21 cellular contexts compared by ENCODE assay signal in the genomic region with DNA sequence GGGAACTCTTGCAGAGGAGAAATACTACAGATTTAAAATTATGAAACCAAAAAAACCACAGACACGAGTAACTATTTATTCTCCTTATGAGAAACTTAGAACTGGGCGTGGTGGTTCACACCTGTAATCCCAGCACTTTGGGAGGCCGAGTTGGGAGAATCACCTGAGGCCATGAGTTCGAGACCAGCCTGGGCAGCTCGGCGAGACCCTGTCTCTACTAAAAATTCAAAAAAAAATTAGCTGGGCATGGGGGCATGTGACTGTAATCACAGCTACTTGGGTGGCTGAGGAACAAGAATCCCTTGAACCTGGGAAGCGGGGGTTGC.
A peak's percentile ranks its signal among the peaks of the same experiment; 100 is the strongest.
DNase-seq lines count a peak whose midpoint lies in the region; ATAC-seq and TF ChIP-seq lines count a peak whose summit lies in the region.
"Had no signal": no experiment of that assay in that cellular context is flagged by ENCODE, and none has a peak within 500 bp of the region (broad histone marks: within the 10 kb centered on the region; RNA-seq: fewer than 3 reads in every experiment).

No MANE protein-coding gene starts in this region.

- H3K27me3 ChIP-seq in DND-41 (ENCODE audit: insufficient read depth, low read length, poor library complexity), result no peaks in the 10 kb centered on the region
- H3K27me3 ChIP-seq: BE2C, gastroesophageal sphincter, transverse colon had no signal

- TF ChIP-seq CTCF in 22Rv1 (IDR thresholded peaks at IDR 0.05) (peak; percentile 62), DND-41 (IDR thresholded peaks at IDR 0.05; ENCODE audit: borderline replicate concordance, extremely low read depth, low read length, poor library complexity, severe bottlenecking) (no peak), RWPE1 (conservative IDR thresholded peaks at IDR 0.05; ENCODE audit: low read depth) (peak; percentile 54), foreskin fibroblast (IDR thresholded peaks at IDR 0.05; ENCODE audit: low read depth, low read length) (no peak), nephron progenitor cell (IDR thresholded peaks at IDR 0.05) (no peak)

- H3K4me1 Mint-ChIP-seq in nephron progenitor cell, result peaks cover 5% of the 10 kb centered on the region
- H3K4me1 Mint-ChIP-seq: endodermal cell had no signal

- H4K20me1 ChIP-seq in DND-41 (ENCODE audit: insufficient read depth, low read length), result no peaks in the 10 kb centered on the region

- H3K36me3 ChIP-seq in DND-41 (ENCODE audit: insufficient read depth, low read length), result no peaks in the 10 kb centered on the region
- H3K36me3 ChIP-seq: BE2C, gastroesophageal sphincter, HAP-1, transverse colon had no signal

- H2AFZ ChIP-seq in DND-41 (ENCODE audit: low read depth, low read length), result no peak overlapping the region

- POLR2A ChIA-PET in RWPE1 (lab: Yijun Ruan, JAX; ENCODE audit: low non-redundant PET), result no interaction called here

- ATAC-seq in DND-41 (ENCODE audit: insufficient read depth, low read depth), result peak; percentile 21; the same call in 1 of the 3 replicates
- no peak for ATAC-seq in GM21576 (IDR thresholded peaks at IDR 0.05; ENCODE audit: unreplicated experiment)

- DNase-seq in DND-41, result no peak
- DNase-seq in RWPE1 (ENCODE audit: low spot score), result no peak
- DNase-seq in epithelial cell of prostate (ENCODE audit: low read depth, low spot score), result no peak
- DNase-seq in NCI-H2171 treated with DMSO at 0.1 percent for 48 hours (lab: John Stamatoyannopoulos, UW), result no peak
- DNase-seq in foreskin fibroblast, result no peak
- no peak for DNase-seq in nephron progenitor cell
- DNase-seq: cortex of kidney, DMS79, GF-D8, NCI-H446 treated with DMSO at 0.1 percent for 48 hours had no signal

- H3K9me3 ChIP-seq in DND-41 (ENCODE audit: insufficient read depth, low read length, severe bottlenecking), result no peaks in the 10 kb centered on the region
- H3K9me3 ChIP-seq: BE2C, gastroesophageal sphincter, HAP-1, transverse colon had no signal

- H3K27me3 Mint-ChIP-seq in nephron progenitor cell (ENCODE audit: low read depth, poor library complexity), result peaks cover 6% of the 10 kb centered on the region
- H3K27me3 Mint-ChIP-seq: activated CD4-positive, alpha-beta T cell treated with anti-CD3 and anti-CD28 coated beads, Interleukin-2, amount 10 ng/mL, durations not matched to agents 7 days and 5 days had no signal

- H3K9me3 Mint-ChIP-seq in nephron progenitor cell, result no peaks in the 10 kb centered on the region
- H3K9me3 Mint-ChIP-seq: activated CD4-positive, alpha-beta T cell treated with anti-CD3 and anti-CD28 coated beads, Interleukin-2, amount 10 ng/mL, durations not matched to agents 7 days and 5 days; endodermal cell; natural killer cell treated with Interleukin-12 subunit alpha and Interleukin-12 subunit beta and Interleukin-15 and Interleukin-18, amount 100 ng/mL, for 72 hours had no signal

- no peak overlapping the region for H3K4me2 ChIP-seq in DND-41 (ENCODE audit: insufficient read depth, low read length)

- H3K27ac ChIP-seq in 22Rv1, result no peak overlapping the region
- H3K27ac ChIP-seq in DND-41 (ENCODE audit: low read length), result no peak overlapping the region
- H3K27ac ChIP-seq in RWPE1, result peak overlapping the region; percentile 86
- H3K27ac ChIP-seq in epithelial cell of prostate, result peak overlapping the region; percentile 71
- H3K27ac ChIP-seq: gastroesophageal sphincter, transverse colon, WERI-Rb-1 had no signal

- CTCF ChIA-PET in RWPE1 (lab: Yijun Ruan, JAX), result interaction anchor here (0.5 to 1.6 kb wide), 8 partner anchors 10 to 698 kb away, joined by 3 to 15 read pairs (median 3); no protein-coding TSS in a partner anchor

- H3K36me3 Mint-ChIP-seq in nephron progenitor cell (ENCODE audit: low read depth), result no peaks in the 10 kb centered on the region
- H3K36me3 Mint-ChIP-seq: natural killer cell treated with Interleukin-12 subunit alpha and Interleukin-12 subunit beta and Interleukin-15 and Interleukin-18, amount 100 ng/mL, for 72 hours had no signal

- no peaks in the 10 kb centered on the region for H3K79me2 ChIP-seq in DND-41 (ENCODE audit: insufficient read depth, low read length)

- H3K9ac ChIP-seq in DND-41 (ENCODE audit: low read depth, low read length), result no peak overlapping the region

- no peak overlapping the region for H3K4me3 ChIP-seq in DND-41 (ENCODE audit: low read depth in 1 of 2, low read length in 2 of 2)
- H3K4me3 ChIP-seq in foreskin fibroblast (ENCODE audit: low read depth in 1 of 2, low read length in 2 of 2), result no peak overlapping the region
- H3K4me3 ChIP-seq: gastroesophageal sphincter, HAP-1, skin epidermis, transverse colon had no signal

- no peak overlapping the region for H3K27ac Mint-ChIP-seq in nephron progenitor cell
- H3K27ac Mint-ChIP-seq: activated CD4-positive, alpha-beta T cell treated with anti-CD3 and anti-CD28 coated beads, Interleukin-2, amount 10 ng/mL, durations not matched to agents 7 days and 5 days; endodermal cell; natural killer cell treated with Interleukin-12 subunit alpha and Interleukin-12 subunit beta and Interleukin-15 and Interleukin-18, amount 100 ng/mL, for 72 hours had no signal

- no peaks in the 10 kb centered on the region for H3K4me1 ChIP-seq in DND-41 (ENCODE audit: insufficient read depth, low read length)
- H3K4me1 ChIP-seq: BE2C, gastroesophageal sphincter, HAP-1 had no signal

- H3K4me3 Mint-ChIP-seq in nephron progenitor cell, result no peak overlapping the region
- H3K4me3 Mint-ChIP-seq: activated CD4-positive, alpha-beta T cell treated with anti-CD3 and anti-CD28 coated beads, Interleukin-2, amount 10 ng/mL, durations not matched to agents 7 days and 5 days; endodermal cell; natural killer cell treated with Interleukin-12 subunit alpha and Interleukin-12 subunit beta and Interleukin-15 and Interleukin-18, amount 100 ng/mL, for 72 hours had no signal

Comparison
In these comparisons a context has a peak if more than half of its experiments do, and no peak if none do; other contexts are left out.
1. H3K27ac ChIP-seq: peak in RWPE1 (single experiment) and epithelial cell of prostate (single experiment); none in 22Rv1 (single experiment) and DND-41 (single experiment).
2. CTCF ChIP-seq: peak in 22Rv1 (single experiment) and RWPE1 (single experiment); none in DND-41 (single experiment), foreskin fibroblast (single experiment) and nephron progenitor cell (single experiment).